Comparison of ENCODE assay signal across 16 cellular contexts in genomic region chr5:68548959-68549676, GRCh38.
DNase-seq lines count a peak whose midpoint lies in the region; FAIRE-seq and TF ChIP-seq lines count a peak whose summit lies in the region.
"Had no signal": no experiment of that assay in that cellular context is flagged by ENCODE, and none has a peak within 500 bp of the region (broad histone marks: within the 10 kb centered on the region; RNA-seq: fewer than 3 reads in every experiment).

No MANE protein-coding gene starts in this region.

- no peak overlapping the region for H3K4me3 Mint-ChIP-seq in activated T-helper 2 cell treated with anti-CD3 and anti-CD28 coated beads, Interferon-gamma antibody, Interleukin-2, Interleukin-4, amounts not matched to agents 10 μg/mL and 5 μg/mL and 100 μg/mL, durations not matched to agents 14 hours and 24 hours and 36 hours (ENCODE audit: low read depth)
- H3K4me3 Mint-ChIP-seq: neural progenitor cell; stimulated activated naive CD8-positive, alpha-beta T cell treated with anti-CD3 and anti-CD28 coated beads, Interleukin-15, Interleukin-2, amounts not matched to agents 100 ng/mL and 50 ng/mL, for 24 hours; T-helper 2 cell treated with Interferon-gamma antibody and Interleukin-4, amounts not matched to agents 5 μg/mL and 100 μg/mL, for 36 hours had no signal

- intact Hi-C loops in activated T-helper 2 cell treated with anti-CD3 and anti-CD28 coated beads, Interferon-gamma antibody, Interleukin-2, Interleukin-4, amounts not matched to agents 10 μg/mL and 5 μg/mL and 100 μg/mL, durations not matched to agents 14 hours and 24 hours and 36 hours (cut with micrococcal nuclease), result no loop called here

- H3K9me3 Mint-ChIP-seq in activated T-helper 2 cell treated with anti-CD3 and anti-CD28 coated beads, Interferon-gamma antibody, Interleukin-2, Interleukin-4, amounts not matched to agents 10 μg/mL and 5 μg/mL and 100 μg/mL, durations not matched to agents 14 hours and 24 hours and 36 hours, result no peaks in the 10 kb centered on the region
- H3K9me3 Mint-ChIP-seq: neural progenitor cell; stimulated activated naive CD8-positive, alpha-beta T cell treated with anti-CD3 and anti-CD28 coated beads, Interleukin-15, Interleukin-2, amounts not matched to agents 100 ng/mL and 50 ng/mL, for 24 hours; T-helper 2 cell treated with Interferon-gamma antibody and Interleukin-4, amounts not matched to agents 5 μg/mL and 100 μg/mL, for 36 hours had no signal

- H3K36me3 Mint-ChIP-seq in activated T-helper 2 cell treated with anti-CD3 and anti-CD28 coated beads, Interferon-gamma antibody, Interleukin-2, Interleukin-4, amounts not matched to agents 10 μg/mL and 5 μg/mL and 100 μg/mL, durations not matched to agents 14 hours and 24 hours and 36 hours (ENCODE audit: low read depth), result no peaks in the 10 kb centered on the region
- H3K36me3 Mint-ChIP-seq: neural progenitor cell had no signal

- no peak for TF ChIP-seq POLR2A in GM12892 (IDR thresholded peaks at IDR 0.05; ENCODE audit: low read depth, low read length)

- no peaks in the 10 kb centered on the region for H3K27me3 Mint-ChIP-seq in activated T-helper 2 cell treated with anti-CD3 and anti-CD28 coated beads, Interferon-gamma antibody, Interleukin-2, Interleukin-4, amounts not matched to agents 10 μg/mL and 5 μg/mL and 100 μg/mL, durations not matched to agents 14 hours and 24 hours and 36 hours (ENCODE audit: low read depth)
- H3K27me3 Mint-ChIP-seq: stimulated activated naive CD8-positive, alpha-beta T cell treated with anti-CD3 and anti-CD28 coated beads, Interleukin-15, Interleukin-2, amounts not matched to agents 100 ng/mL and 50 ng/mL, for 24 hours had no signal

- DNase-seq in COLO668 (lab: John Stamatoyannopoulos, UW; ENCODE audit: unreplicated experiment), result peak; percentile 59
- DNase-seq in NCI-H2227 (lab: John Stamatoyannopoulos, UW; ENCODE audit: unreplicated experiment), result peak; percentile 35
- DNase-seq in astrocyte of the hippocampus (ENCODE audit: low read depth, low spot score), result peak; percentile 36
- DNase-seq in lung microvascular endothelial cell (ENCODE audit: low read depth in 2 of 2), result peak; percentile 12 to 68
- DNase-seq in GM12892 (ENCODE audit: insufficient read length), result no peak
- DNase-seq in stimulated activated CD4-positive, alpha-beta T cell treated with anti-CD3 and anti-CD28 coated beads, Interleukin-2, amount 100 ng/mL, for 48 hours, result no peak
- no peak for DNase-seq in NK-92 (lab: John Stamatoyannopoulos, UW; ENCODE audit: unreplicated experiment)
- DNase-seq in activated T-helper 2 cell treated with anti-CD3 and anti-CD28 coated beads, Interferon-gamma antibody, Interleukin-2, Interleukin-4, amounts not matched to agents 10 μg/mL and 5 μg/mL and 100 μg/mL, durations not matched to agents 14 hours and 24 hours and 36 hours (ENCODE audit: low spot score), result no peak
- DNase-seq: erythroblast, Karpas-422, NCI-H345 had no signal

- FAIRE-seq in GM12892 (lab: Jason Lieb, UNC), result no peak
- FAIRE-seq: H54, islet of Langerhans had no signal

- no peaks in the 10 kb centered on the region for H3K4me1 Mint-ChIP-seq in activated T-helper 2 cell treated with anti-CD3 and anti-CD28 coated beads, Interferon-gamma antibody, Interleukin-2, Interleukin-4, amounts not matched to agents 10 μg/mL and 5 μg/mL and 100 μg/mL, durations not matched to agents 14 hours and 24 hours and 36 hours (ENCODE audit: low read depth)

- no peak overlapping the region for H3K27ac Mint-ChIP-seq in activated T-helper 2 cell treated with anti-CD3 and anti-CD28 coated beads, Interferon-gamma antibody, Interleukin-2, Interleukin-4, amounts not matched to agents 10 μg/mL and 5 μg/mL and 100 μg/mL, durations not matched to agents 14 hours and 24 hours and 36 hours
- H3K27ac Mint-ChIP-seq: neural progenitor cell; stimulated activated naive CD8-positive, alpha-beta T cell treated with anti-CD3 and anti-CD28 coated beads, Interleukin-15, Interleukin-2, amounts not matched to agents 100 ng/mL and 50 ng/mL, for 24 hours; T-helper 2 cell treated with Interferon-gamma antibody and Interleukin-4, amounts not matched to agents 5 μg/mL and 100 μg/mL, for 36 hours had no signal

Comparison
In these comparisons a context has a peak if more than half of its experiments do, and no peak if none do; other contexts are left out.
1. DNase-seq: peak in COLO668 (single experiment), NCI-H2227 (single experiment), astrocyte of the hippocampus (single experiment) and lung microvascular endothelial cell (2 of 2); none in GM12892 (single experiment), stimulated activated CD4-positive, alpha-beta T cell treated with anti-CD3 and anti-CD28 coated beads, Interleukin-2, amount 100 ng/mL, for 48 hours (0 of 2), NK-92 (single experiment) and activated T-helper 2 cell treated with anti-CD3 and anti-CD28 coated beads, Interferon-gamma antibody, Interleukin-2, Interleukin-4, amounts not matched to agents 10 μg/mL and 5 μg/mL and 100 μg/mL, durations not matched to agents 14 hours and 24 hours and 36 hours (single experiment).